In genomic region chr9:122159026-122159924, GRCh38 we compare ENCODE assay signal across 8 cellular contexts. TPM values are rescaled to one million over a fixed set of nuclear protein-coding genes. Genes with fewer than 3 reads are reported as not detected.
DNase-seq lines count a peak whose midpoint lies in the region; ATAC-seq and FAIRE-seq lines count a peak whose summit lies in the region.

MORN5 (plus strand) TSS chr9:122159908; CDS start chr9:122159973, 65 bp downstream.
NDUFA8 (minus strand) TSS chr9:122159779; CDS start chr9:122159677, 102 bp downstream.

- no peaks in the 10 kb centered on the region for H3K27me3 ChIP-seq in HUES48 (ENCODE audit: control insufficient read depth, insufficient read depth, low read length)
- no peaks in the 10 kb centered on the region for H3K27me3 ChIP-seq in NT2/D1 (ENCODE audit: insufficient read depth, insufficient read length)

- no peaks in the 10 kb centered on the region for H3K36me3 ChIP-seq in HUES48 (ENCODE audit: control insufficient read depth, insufficient read depth, low read length)
- H3K36me3 ChIP-seq in NT2/D1 (ENCODE audit: insufficient read depth, insufficient read length, low read length), result peaks cover 3% of the 10 kb centered on the region

- peak within 1 kb of the TSS; percentile 81 for H3K4me3 ChIP-seq in HUES48 (ENCODE audit: low read depth, low read length)
- peak within 1 kb of the TSS; percentile 99 for H3K4me3 ChIP-seq in NT2/D1 (ENCODE audit: insufficient read length, low read depth)

- H3K4me1 ChIP-seq in HUES48 (ENCODE audit: control insufficient read depth, insufficient read depth, low read length) (peaks cover 4% of the 10 kb centered on the region; the same call in 1 of the 2 replicates), NT2/D1 (ENCODE audit: insufficient read depth, insufficient read length) (no peaks in the 10 kb centered on the region)

- no peak within 1 kb of the TSS for H3K27ac ChIP-seq in HUES48 (ENCODE audit: low read depth, low read length)

- DNase-seq in D341Med (ENCODE audit: low spot score), result peak; percentile 99
- peak; percentile 98 for DNase-seq in NT2/D1 (ENCODE audit: low read depth, low spot score)
- peak; percentile 89 for DNase-seq in activated CD8-positive, alpha-beta memory T cell treated with anti-CD3 and anti-CD28 coated beads, Interleukin-2, amount 50 U/mL, for 24 hours (ENCODE audit: extremely low read depth)
- DNase-seq in mesenteric fat pad (ENCODE audit: low spot score), result peak; percentile 99
- DNase-seq in stimulated activated CD8-positive, alpha-beta memory T cell treated with anti-CD3 and anti-CD28 coated beads, Interleukin-15, amount 100 ng/mL, for 1 hour (ENCODE audit: low read depth), result peak; percentile 93

- FAIRE-seq in endometrium (lab: Jason Lieb, UNC), result peak; percentile 71

- H3K9ac ChIP-seq in HUES48 (ENCODE audit: low read depth, low read length) (peak within 1 kb of the TSS; percentile 66), NT2/D1 (ENCODE audit: insufficient read length, low read depth) (peak within 1 kb of the TSS; percentile 98)

- H3K9me3 ChIP-seq in HUES48 (ENCODE audit: control insufficient read depth, insufficient read depth, low read length) (peaks cover 7% of the 10 kb centered on the region; the same call in 1 of the 2 replicates), NT2/D1 (ENCODE audit: insufficient read depth, low read length) (peaks cover 12% of the 10 kb centered on the region)

- peak; percentile 94 for ATAC-seq in GM21423 (IDR thresholded peaks at IDR 0.05; ENCODE audit: unreplicated experiment)

RNA-seq across cellular contexts. Expression of gene MORN5, which starts in this region (rescaled TPM):
- not detected for total RNA-seq in mesenteric fat pad

RNA-seq across cellular contexts. Expression of gene NDUFA8, which starts in this region (rescaled TPM):
- total RNA-seq in mesenteric fat pad, result 47.5 TPM
